1 cellular context compared by ENCODE assay signal in the genomic region with DNA sequence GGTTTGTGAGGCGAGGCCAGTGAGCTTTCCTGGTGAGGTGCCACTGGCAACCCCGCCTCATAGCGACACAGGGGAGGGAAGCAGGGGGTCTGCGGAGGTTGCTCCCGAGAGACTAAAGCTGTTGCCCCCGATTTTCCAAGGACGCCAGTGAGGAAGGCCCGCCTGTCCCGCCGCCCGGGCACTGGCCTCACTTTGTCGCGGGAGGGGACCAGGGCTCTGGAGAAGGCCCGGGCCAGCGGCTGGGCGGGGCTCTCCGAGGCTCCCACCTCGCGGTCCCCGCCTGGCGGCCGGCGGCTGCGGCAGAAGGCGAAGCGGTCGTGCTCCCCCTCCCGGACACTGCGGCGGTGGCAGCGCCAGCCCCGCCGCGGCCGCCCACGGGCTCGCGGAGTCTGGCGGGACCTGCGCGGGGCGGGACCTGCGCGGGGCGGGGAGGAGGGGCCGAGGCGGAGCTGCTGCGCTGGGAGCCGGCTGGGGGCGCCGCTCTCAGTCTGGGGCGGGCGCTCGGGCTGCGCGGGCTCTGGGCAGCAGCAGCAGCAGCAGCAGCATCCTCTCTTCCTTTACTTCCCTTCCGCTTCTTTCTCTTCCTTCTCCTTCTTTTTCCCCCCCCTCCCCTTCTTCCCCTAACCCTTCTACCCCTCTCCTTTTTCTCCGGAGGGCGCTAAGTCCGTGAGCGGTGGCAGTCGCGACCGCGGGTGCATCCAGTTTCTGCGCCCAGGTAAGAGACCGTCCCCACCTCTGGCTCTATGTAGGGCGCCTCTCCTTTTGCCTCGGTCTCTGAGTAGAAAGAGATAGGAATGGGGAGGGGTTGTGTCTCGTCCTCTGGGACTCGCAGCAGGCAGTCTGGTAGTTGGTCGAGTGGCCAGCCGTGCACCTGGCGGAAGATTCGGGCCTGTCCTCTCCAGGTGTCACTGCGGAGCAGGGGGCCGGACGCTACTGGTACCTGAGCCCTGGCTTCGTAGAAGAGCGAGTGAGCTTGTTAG.
A peak's percentile ranks its signal among the peaks of the same experiment; 100 is the strongest.
TF ChIP-seq lines count a peak whose summit lies in the region.

A gene with protein sequence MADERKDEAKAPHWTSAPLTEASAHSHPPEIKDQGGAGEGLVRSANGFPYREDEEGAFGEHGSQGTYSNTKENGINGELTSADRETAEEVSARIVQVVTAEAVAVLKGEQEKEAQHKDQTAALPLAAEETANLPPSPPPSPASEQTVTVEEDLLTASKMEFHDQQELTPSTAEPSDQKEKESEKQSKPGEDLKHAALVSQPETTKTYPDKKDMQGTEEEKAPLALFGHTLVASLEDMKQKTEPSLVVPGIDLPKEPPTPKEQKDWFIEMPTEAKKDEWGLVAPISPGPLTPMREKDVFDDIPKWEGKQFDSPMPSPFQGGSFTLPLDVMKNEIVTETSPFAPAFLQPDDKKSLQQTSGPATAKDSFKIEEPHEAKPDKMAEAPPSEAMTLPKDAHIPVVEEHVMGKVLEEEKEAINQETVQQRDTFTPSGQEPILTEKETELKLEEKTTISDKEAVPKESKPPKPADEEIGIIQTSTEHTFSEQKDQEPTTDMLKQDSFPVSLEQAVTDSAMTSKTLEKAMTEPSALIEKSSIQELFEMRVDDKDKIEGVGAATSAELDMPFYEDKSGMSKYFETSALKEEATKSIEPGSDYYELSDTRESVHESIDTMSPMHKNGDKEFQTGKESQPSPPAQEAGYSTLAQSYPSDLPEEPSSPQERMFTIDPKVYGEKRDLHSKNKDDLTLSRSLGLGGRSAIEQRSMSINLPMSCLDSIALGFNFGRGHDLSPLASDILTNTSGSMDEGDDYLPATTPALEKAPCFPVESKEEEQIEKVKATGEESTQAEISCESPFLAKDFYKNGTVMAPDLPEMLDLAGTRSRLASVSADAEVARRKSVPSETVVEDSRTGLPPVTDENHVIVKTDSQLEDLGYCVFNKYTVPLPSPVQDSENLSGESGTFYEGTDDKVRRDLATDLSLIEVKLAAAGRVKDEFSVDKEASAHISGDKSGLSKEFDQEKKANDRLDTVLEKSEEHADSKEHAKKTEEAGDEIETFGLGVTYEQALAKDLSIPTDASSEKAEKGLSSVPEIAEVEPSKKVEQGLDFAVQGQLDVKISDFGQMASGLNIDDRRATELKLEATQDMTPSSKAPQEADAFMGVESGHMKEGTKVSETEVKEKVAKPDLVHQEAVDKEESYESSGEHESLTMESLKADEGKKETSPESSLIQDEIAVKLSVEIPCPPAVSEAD (N-terminal part only) (plus strand): TSS at position 486 of the 980 bp plus-strand sequence. CDS start 229,124 bp downstream, outside the sequence.

TF ChIP-seq in IMR-90, 13 proteins besides CTCF, POLR2A, EP300 and RAD21:
- no peak for TF ChIP-seq MAFK (IDR thresholded peaks at IDR 0.05; ENCODE audit: low read depth, low read length)
- peak; percentile 72 for TF ChIP-seq SMC3 (IDR thresholded peaks at IDR 0.05; ENCODE audit: low read depth, low read length)
- TF ChIP-seq, protein P1, sequence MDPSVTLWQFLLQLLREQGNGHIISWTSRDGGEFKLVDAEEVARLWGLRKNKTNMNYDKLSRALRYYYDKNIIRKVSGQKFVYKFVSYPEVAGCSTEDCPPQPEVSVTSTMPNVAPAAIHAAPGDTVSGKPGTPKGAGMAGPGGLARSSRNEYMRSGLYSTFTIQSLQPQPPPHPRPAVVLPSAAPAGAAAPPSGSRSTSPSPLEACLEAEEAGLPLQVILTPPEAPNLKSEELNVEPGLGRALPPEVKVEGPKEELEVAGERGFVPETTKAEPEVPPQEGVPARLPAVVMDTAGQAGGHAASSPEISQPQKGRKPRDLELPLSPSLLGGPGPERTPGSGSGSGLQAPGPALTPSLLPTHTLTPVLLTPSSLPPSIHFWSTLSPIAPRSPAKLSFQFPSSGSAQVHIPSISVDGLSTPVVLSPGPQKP (IDR thresholded peaks at IDR 0.05; ENCODE audit: borderline replicate concordance, low read depth, low read length): no peak
- no peak for TF ChIP-seq CHD1 (IDR thresholded peaks at IDR 0.05; ENCODE audit: low read depth, low read length)
- TF ChIP-seq FOS (IDR thresholded peaks at IDR 0.05; ENCODE audit: low read depth, low read length): no peak
- no peak for TF ChIP-seq NFE2L2 (IDR thresholded peaks at IDR 0.05; ENCODE audit: low read depth, low read length)
- TF ChIP-seq CEBPB (IDR thresholded peaks at IDR 0.05; ENCODE audit: low read depth, low read length): no peak
- TF ChIP-seq RCOR1 (IDR thresholded peaks at IDR 0.05; ENCODE audit: insufficient replicate concordance, low read length): no peak
- TF ChIP-seq MAZ (IDR thresholded peaks at IDR 0.05; ENCODE audit: borderline replicate concordance, low read depth, low read length): peak; percentile 62; the same call in 1 of the 2 replicates
TF ChIP-seq in IMR-90: peak in this region for 2.
